ENCODE assay signal across 8 cellular contexts in genomic region chr15:78108300-78109084, GRCh38. TPM values are rescaled to one million over a fixed set of nuclear protein-coding genes. Genes with fewer than 3 reads are reported as not detected.
DNase-seq lines count a peak whose midpoint lies in the region; ATAC-seq and TF ChIP-seq lines count a peak whose summit lies in the region.

No MANE protein-coding gene starts in this region.

- no peak overlapping the region for H3K27ac ChIP-seq in PC-3 (ENCODE audit: low read length)

- H3K27me3 Mint-ChIP-seq in naive B cell = no peaks in the 10 kb centered on the region

- no peak overlapping the region for H3K9ac ChIP-seq in PC-3 (ENCODE audit: low read length)

- DNase-seq in GM04504 (ENCODE audit: low read depth) (peak; percentile 66), HS-5 (ENCODE audit: low read depth) (peak; percentile 52), PC-3 (peak; percentile 87), activated T-cell treated with anti-CD3 and anti-CD28 coated beads for 24 hours (ENCODE audit: low read depth) (peak; percentile 72), epithelial cell of proximal tubule (ENCODE audit: low read depth) (no peak), naive B cell (peak; percentile 73)
- DNase-seq in stimulated activated CD8-positive, alpha-beta memory T cell treated with anti-CD3 and anti-CD28 coated beads, Interleukin-7, amount 100 ng/mL, for 4 hours (ENCODE audit: low read depth in 2 of 2) = peak; percentile 74 to 77

- H3K9me2 ChIP-seq in PC-3 (replicated peaks; ENCODE audit: low read length) = no peaks in the 10 kb centered on the region

- H3K9me3 ChIP-seq in PC-3 (ENCODE audit: low read length) = no peaks in the 10 kb centered on the region

- POLR2A ChIA-PET in PC-3 (lab: Charles Lee; ENCODE audit: unreplicated experiment) = interaction anchor here (0.6 kb wide), 1 partner anchor 94 kb away, joined by 3 read pairs; no protein-coding TSS in a partner anchor

- H3K4me3 Mint-ChIP-seq in naive B cell = no peak overlapping the region

- no peaks in the 10 kb centered on the region for H3F3A ChIP-seq in PC-3 (ENCODE audit: low read length, unreplicated experiment)

- no peaks in the 10 kb centered on the region for H3K9me3 Mint-ChIP-seq in naive B cell

- no peaks in the 10 kb centered on the region for H4K20me1 ChIP-seq in PC-3 (ENCODE audit: low read length)

- H2AFZ ChIP-seq in PC-3 (ENCODE audit: low read length) = no peak overlapping the region

- no peak overlapping the region for H3K4me2 ChIP-seq in PC-3 (ENCODE audit: low read length)

- peak overlapping the region in 3 of 6 donors; percentile 7 to 76 (median 52) for H3K27ac Mint-ChIP-seq in naive B cell

- H3K27me3 ChIP-seq in PC-3 (ENCODE audit: low read length) = no peaks in the 10 kb centered on the region

- peaks cover 4 to 10% (median 6%) of the 10 kb centered on the region in 3 donors for H3K4me1 Mint-ChIP-seq in naive B cell

- H3K79me2 ChIP-seq in PC-3 (ENCODE audit: low read length) = no peaks in the 10 kb centered on the region

- H3K36me3 Mint-ChIP-seq in naive B cell = no peaks in the 10 kb centered on the region

- no peaks in the 10 kb centered on the region for H3K36me3 ChIP-seq in PC-3 (ENCODE audit: low read depth, low read length)

- TF ChIP-seq CTCF in PC-3 (conservative IDR thresholded peaks at IDR 0.05; ENCODE audit: low read depth, low read length) (peak; percentile 94), epithelial cell of proximal tubule (conservative IDR thresholded peaks at IDR 0.05; ENCODE audit: low read depth, low read length) (peak; percentile 96)

- intact Hi-C loops in PC-3 (cut with micrococcal nuclease) = loop anchor here (1.0 kb wide), 3 partner anchors 108 to 149 kb away; no protein-coding TSS in a partner anchor

- BruUV-seq in PC-3 (replicated peaks; lab: Mats Ljungman, UMichigan) = no TSS peak

- ATAC-seq in PC-3 (peak; percentile 94), naive B cell (ENCODE audit: low read depth in 2 of 2) (peak; percentile 87 to 89), HG02678 (IDR thresholded peaks at IDR 0.05; ENCODE audit: unreplicated experiment) (no peak)

- CTCF ChIA-PET in PC-3 (lab: Charles Lee) = interaction anchor here (0.6 to 1.2 kb wide), 10 partner anchors 31 to 193 kb away, joined by 3 to 11 read pairs (median 4); no protein-coding TSS in a partner anchor

- H3K4me1 ChIP-seq in PC-3 (ENCODE audit: insufficient read depth, low read length) = no peaks in the 10 kb centered on the region

- H3K4me3 ChIP-seq in PC-3 (ENCODE audit: low read length) (no peak overlapping the region), epithelial cell of proximal tubule (ENCODE audit: low read depth, low read length) (no peak overlapping the region)

RNA-seq across cellular contexts. Expression of gene SH2D7, which starts 16.1 kb away (rescaled TPM):
- total RNA-seq in PC-3 (2014; rRNA removed) (not detected in 2 replicates), epithelial cell of proximal tubule (not detected in 2 replicates)
- polyA plus RNA-seq in naive B cell (ENCODE audit: low read depth in 6 of 6) = not detected

RNA-seq across cellular contexts. Expression of gene CIB2, which starts 22.8 kb away (rescaled TPM):
- total RNA-seq in PC-3 (2014; rRNA removed) (7.3 and 10.4 TPM in 2 replicates), epithelial cell of proximal tubule (10.1 and 17.9 TPM in 2 replicates)
- 1 to 10 TPM in 2 of 6 donors, under 1 TPM in 3, not detected in 1; 0.57 to 2.6 (median 0.82) TPM for polyA plus RNA-seq in naive B cell (ENCODE audit: low read depth in 6 of 6)

RNA-seq across cellular contexts. Expression of gene TBC1D2B, which starts 31.0 kb away (rescaled TPM):
- 12.6 and 19.0 TPM in 2 replicates for total RNA-seq in PC-3 (2014; rRNA removed)
- 15.0 and 21.3 TPM in 2 replicates for total RNA-seq in epithelial cell of proximal tubule
- 1 to 10 TPM; 1.7 to 5.5 (median 2.9) TPM for polyA plus RNA-seq in naive B cell (ENCODE audit: low read depth in 6 of 6)

RNA-seq across cellular contexts. Expression of gene IDH3A, which starts 40.7 kb away (rescaled TPM):
- total RNA-seq in PC-3 (2014; rRNA removed) = 55.0 and 78.8 TPM in 2 replicates
- 40.8 and 57.5 TPM in 2 replicates for total RNA-seq in epithelial cell of proximal tubule
- polyA plus RNA-seq in naive B cell (ENCODE audit: low read depth in 6 of 6) = 100 to 1,000 TPM in 1 of 6 donors, 10 to 100 TPM in 5; 69.1 to 116 (median 76.7) TPM
